ENCODE assay signal across 32 cellular contexts in genomic region chr10:66398653-66399052, GRCh38.
DNase-seq lines count a peak whose midpoint lies in the region; ATAC-seq and TF ChIP-seq lines count a peak whose summit lies in the region.
"Had no signal": no experiment of that assay in that cellular context is flagged by ENCODE, and none has a peak within 500 bp of the region (broad histone marks: within the 10 kb centered on the region; RNA-seq: fewer than 3 reads in every experiment).

No MANE protein-coding gene starts in this region.

- no peak overlapping the region for H3K27ac ChIP-seq in SK-N-SH (ENCODE audit: low read depth in 2 of 2, low read length in 1 of 2)
- H3K27ac ChIP-seq in BLaER1 treated with 17β-estradiol and CSF1 and Interleukin-3, amounts not matched to agents 10 nM and 100 nM: no peak overlapping the region
- H3K27ac ChIP-seq in neural cell (ENCODE audit: low read length): no peak overlapping the region
- H3K27ac ChIP-seq: 22Rv1, A549, BLaER1, C4-2B had no signal

- H3K9me2 ChIP-seq in SK-N-SH (no peaks in the 10 kb centered on the region), neural cell (ENCODE audit: insufficient read depth, low read length) (no peaks in the 10 kb centered on the region)

- H3K36me3 ChIP-seq in SK-N-SH (replicated peaks in 1 of 2; ENCODE audit: control insufficient read depth in 1 of 2, insufficient read depth in 2 of 2, low read length in 1 of 2): no peaks in the 10 kb centered on the region
- no peaks in the 10 kb centered on the region for H3K36me3 ChIP-seq in BLaER1 treated with 17β-estradiol and CSF1 and Interleukin-3, amounts not matched to agents 10 nM and 100 nM
- no peaks in the 10 kb centered on the region for H3K36me3 ChIP-seq in neural cell (ENCODE audit: insufficient read depth, low read length)
- H3K36me3 ChIP-seq: BE2C, BLaER1 had no signal

- H3K79me2 ChIP-seq in SK-N-SH (ENCODE audit: insufficient read depth): no peaks in the 10 kb centered on the region
- no peaks in the 10 kb centered on the region for H3K79me2 ChIP-seq in neural cell (replicated peaks; ENCODE audit: insufficient read depth, low read length)

- ATAC-seq in SK-N-SH treated with all-trans-retinoic acid at 6 μM for 48 hours: no peak
- ATAC-seq: A549; CD8-positive, alpha-beta T cell had no signal

- DNase-seq in NCI-H1417 (lab: John Stamatoyannopoulos, UW): peak in 2 of 3 experiments; percentile 1 to 64
- no peak for DNase-seq in NCI-H1417 treated with DMSO at 0.1 percent for 48 hours (lab: John Stamatoyannopoulos, UW)
- DNase-seq in SK-N-SH: no peak
- DNase-seq in central memory CD4-positive, alpha-beta T cell: no peak
- DNase-seq in DMS 273 (lab: John Stamatoyannopoulos, UW; ENCODE audit: unreplicated experiment): no peak
- DNase-seq: 8988T; ACHN; AML-193; BE2C; C1 segment of cervical spinal cord; Caco-2; Calu3; CD4-positive, alpha-beta memory T cell; CD4-positive, alpha-beta T cell; CD4-positive, CD25-positive, alpha-beta regulatory T cell; CD8-positive, alpha-beta memory T cell; CD8-positive, alpha-beta T cell; COR-L47; DMS 273 treated with DMSO at 0.1 percent for 48 hours; DMS153; DMS53; DMS79; DMS79 treated with DMSO at 0.1 percent for 48 hours; DND-41; EL had no signal

- TF ChIP-seq EP300 in SK-N-SH (IDR thresholded peaks at IDR 0.05; ENCODE audit: borderline replicate concordance in 1 of 2, low read depth in 1 of 2, low read length in 1 of 2) (no peak), neural cell (conservative IDR thresholded peaks at IDR 0.05; ENCODE audit: poor library complexity, severe bottlenecking) (no peak)

- H3F3A ChIP-seq in SK-N-SH (replicated peaks; ENCODE audit: insufficient read depth) (no peaks in the 10 kb centered on the region), neural cell (ENCODE audit: insufficient read depth, low read length, poor library complexity, severe bottlenecking) (no peaks in the 10 kb centered on the region)

- H3K4me3 ChIP-seq in SK-N-SH (ENCODE audit: low read depth in 2 of 2, low read length in 1 of 2) (no peak overlapping the region), neural cell (ENCODE audit: low read length) (no peak overlapping the region)
- H3K4me3 ChIP-seq in BLaER1 treated with 17β-estradiol and CSF1 and Interleukin-3, amounts not matched to agents 10 nM and 100 nM: no peak overlapping the region
- H3K4me3 ChIP-seq: A549, BLaER1 had no signal

- H3K9ac ChIP-seq in SK-N-SH: no peak overlapping the region
- H3K9ac ChIP-seq in BLaER1 treated with 17β-estradiol and CSF1 and Interleukin-3, amounts not matched to agents 10 nM and 100 nM: no peak overlapping the region
- H3K9ac ChIP-seq in neural cell (ENCODE audit: low read length): no peak overlapping the region
- H3K9ac ChIP-seq: BLaER1 had no signal

- POLR2A ChIA-PET in SK-N-SH (lab: Yijun Ruan, JAX): no interaction called here

- no peaks in the 10 kb centered on the region for H3K4me1 ChIP-seq in SK-N-SH (ENCODE audit: control insufficient read depth in 1 of 2, insufficient read depth in 2 of 2, low read depth in 1 of 2, low read length in 1 of 2)
- H3K4me1 ChIP-seq in BLaER1 treated with 17β-estradiol and CSF1 and Interleukin-3, amounts not matched to agents 10 nM and 100 nM: peaks cover 2 to 11% (median 8%) of the 10 kb centered on the region in 10 experiments; a peak in 11 of 20 replicates
- H3K4me1 ChIP-seq: A549, BE2C, Caco-2 had no signal

- TF ChIP-seq CTCF in SK-N-SH (IDR thresholded peaks at IDR 0.05) (no peak), neural cell (IDR thresholded peaks at IDR 0.05; ENCODE audit: poor library complexity, severe bottlenecking) (no peak)

- H4K20me1 ChIP-seq in SK-N-SH (ENCODE audit: insufficient read depth): no peaks in the 10 kb centered on the region
- H4K20me1 ChIP-seq in BLaER1 treated with 17β-estradiol and CSF1 and Interleukin-3, amounts not matched to agents 10 nM and 100 nM: no peaks in the 10 kb centered on the region
- no peaks in the 10 kb centered on the region for H4K20me1 ChIP-seq in neural cell (ENCODE audit: insufficient read depth)
- H4K20me1 ChIP-seq: BLaER1 had no signal

- no peak for TF ChIP-seq RAD21 in SK-N-SH (IDR thresholded peaks at IDR 0.05; ENCODE audit: low read length)
- no peak for TF ChIP-seq RAD21 in neural cell (conservative IDR thresholded peaks at IDR 0.05)

- H3K27me3 ChIP-seq in SK-N-SH (ENCODE audit: insufficient read depth) (no peaks in the 10 kb centered on the region), neural cell (ENCODE audit: insufficient read depth, low read depth, low read length) (no peaks in the 10 kb centered on the region)
- no peaks in the 10 kb centered on the region for H3K27me3 ChIP-seq in BLaER1 treated with 17β-estradiol and CSF1 and Interleukin-3, amounts not matched to agents 10 nM and 100 nM
- H3K27me3 ChIP-seq: BE2C, BLaER1 had no signal

- CTCF ChIA-PET in SK-N-SH (lab: Yijun Ruan, JAX): no interaction called here

- no peak overlapping the region for H2AFZ ChIP-seq in SK-N-SH (ENCODE audit: low read depth)
- no peak overlapping the region for H2AFZ ChIP-seq in neural cell (ENCODE audit: low read depth, low read length)

- H3K9me3 ChIP-seq in SK-N-SH: no peaks in the 10 kb centered on the region
- no peaks in the 10 kb centered on the region for H3K9me3 ChIP-seq in BLaER1 treated with 17β-estradiol and CSF1 and Interleukin-3, amounts not matched to agents 10 nM and 100 nM (replicated peaks in 1 of 11)
- no peaks in the 10 kb centered on the region for H3K9me3 ChIP-seq in neural cell (ENCODE audit: low read length)
- H3K9me3 ChIP-seq: A549, BE2C, BLaER1, Caco-2 had no signal

- H3K4me2 ChIP-seq in SK-N-SH (no peak overlapping the region), neural cell (ENCODE audit: low read length) (peak overlapping the region; percentile 18)
- peak overlapping the region in 7 of 11 experiments; percentile 12 to 48 (median 24); a peak in 9 of 22 replicates for H3K4me2 ChIP-seq in BLaER1 treated with 17β-estradiol and CSF1 and Interleukin-3, amounts not matched to agents 10 nM and 100 nM
- H3K4me2 ChIP-seq: A549, BLaER1 had no signal

TF ChIP-seq in SK-N-SH, 30 proteins besides CTCF, POLR2A, EP300 and RAD21:
- TF ChIP-seq TEAD4 (IDR thresholded peaks at IDR 0.05; ENCODE audit: borderline replicate concordance, insufficient read depth) (no peak), FOXJ3 (CRISPR knock-in tag; IDR thresholded peaks at IDR 0.05) (no peak), GATA2 (CRISPR knock-in tag; IDR thresholded peaks at IDR 0.05) (peak; percentile 50)
TF ChIP-seq in SK-N-SH: peak in this region for 1.

TF ChIP-seq in SK-N-SH treated with all-trans-retinoic acid at 6 μM for 48 hours, 23 proteins besides CTCF, POLR2A, EP300 and RAD21:
- no peak for TF ChIP-seq ESRRG (CRISPR knock-in tag; IDR thresholded peaks at IDR 0.05)
TF ChIP-seq in SK-N-SH treated with all-trans-retinoic acid at 6 μM for 48 hours: peak in this region for 0.

TF ChIP-seq in neural cell, 6 proteins besides CTCF, POLR2A, EP300 and RAD21:
- TF ChIP-seq TAF1 (IDR thresholded peaks at IDR 0.05; ENCODE audit: low read depth) (no peak), REST (IDR thresholded peaks at IDR 0.05; ENCODE audit: borderline replicate concordance) (no peak), EZH2 (IDR thresholded peaks at IDR 0.05; ENCODE audit: borderline replicate concordance, insufficient read depth, low read length, poor library complexity, severe bottlenecking) (no peak), MXI1 (conservative IDR thresholded peaks at IDR 0.05; ENCODE audit: poor library complexity, severe bottlenecking) (no peak), SMC3 (conservative IDR thresholded peaks at IDR 0.05; ENCODE audit: poor library complexity) (no peak), POLR2AphosphoS5 (IDR thresholded peaks at IDR 0.05) (no peak)

Comparison
In these comparisons a context has a peak if more than half of its experiments do, and no peak if none do; other contexts are left out.
1. DNase-seq: peak in NCI-H1417 (2 of 3); none in NCI-H1417 treated with DMSO at 0.1 percent for 48 hours (single experiment), SK-N-SH (single experiment), central memory CD4-positive, alpha-beta T cell (single experiment) and DMS 273 (single experiment).